Comparison of ENCODE assay signal across 15 cellular contexts in genomic region chr2:68316091-68316490, GRCh38. TPM values are rescaled to one million over a fixed set of nuclear protein-coding genes. Genes with fewer than 3 reads are reported as not detected.
"Had no signal": no experiment of that assay in that cellular context is flagged by ENCODE, and none has a peak within 500 bp of the region (broad histone marks: within the 10 kb centered on the region; RNA-seq: fewer than 3 reads in every experiment).

No MANE protein-coding gene starts in this region.

- H3K27ac ChIP-seq: breast epithelium, esophagus muscularis mucosa, tibial nerve had no signal

- DNase-seq: activated CD4-positive, alpha-beta T cell treated with anti-CD3 and anti-CD28 coated beads, Interleukin-2, amount 50 U/mL, for 1 hour; amygdala; heart right ventricle; islet precursor cell; natural killer cell; nucleus accumbens; right cardiac atrium; small intestine had no signal

- ATAC-seq: heart right ventricle, left lobe of liver, natural killer cell, right cardiac atrium had no signal

- H3K27me3 ChIP-seq: esophagus muscularis mucosa, tibial nerve had no signal

- H3K4me1 ChIP-seq: breast epithelium had no signal

RNA-seq across cellular contexts. Expression of gene CNRIP1, which starts 3.7 kb away (rescaled TPM):
- total RNA-seq: activated T-helper 2 cell treated with anti-CD3 and anti-CD28 coated beads, Interferon-gamma antibody, Interleukin-2, Interleukin-4, amounts not matched to agents 10 μg/mL and 5 μg/mL and 100 μg/mL, durations not matched to agents 14 hours and 24 hours and 36 hours; progenitor cell of endocrine pancreas; T-helper 1 cell treated with Interleukin-12 subunit alpha and Interleukin-12 subunit beta and Interleukin-4 antibody, amounts not matched to agents 30 ng/mL and 1 ng/mL, for 36 hours had no signal
